ENCODE assay signal across 11 cellular contexts in genomic region chr6:137824502-137824879, GRCh38. TPM values are rescaled to one million over a fixed set of nuclear protein-coding genes. Genes with fewer than 3 reads are reported as not detected.
DNase-seq lines count a peak whose midpoint lies in the region; ATAC-seq, FAIRE-seq and TF ChIP-seq lines count a peak whose summit lies in the region.
"Had no signal": no experiment of that assay in that cellular context is flagged by ENCODE, and none has a peak within 500 bp of the region (broad histone marks: within the 10 kb centered on the region; RNA-seq: fewer than 3 reads in every experiment).

No MANE protein-coding gene starts in this region.

- no peak for TF ChIP-seq CTCF in endodermal cell (conservative IDR thresholded peaks at IDR 0.05)
- no peak for TF ChIP-seq CTCF in pancreas (IDR thresholded peaks at IDR 0.05)

- H4K91ac ChIP-seq in neuronal stem cell (ENCODE audit: low read depth, low read length, poor library complexity) = no peak overlapping the region

- no peaks in the 10 kb centered on the region for H3K9me3 ChIP-seq in CD4-positive, alpha-beta memory T cell (ENCODE audit: control insufficient read depth in 1 of 2, low read length in 2 of 2)
- H3K9me3 ChIP-seq in SJCRH30 (replicated peaks) (no peaks in the 10 kb centered on the region), endodermal cell (ENCODE audit: control insufficient read depth, low read length) (no peaks in the 10 kb centered on the region), neuronal stem cell (replicated peaks in 1 of 2; ENCODE audit: control insufficient read depth in 2 of 2, insufficient read depth in 1 of 2, low read depth in 1 of 2, low read length in 2 of 2) (no peaks in the 10 kb centered on the region), pancreas (no peaks in the 10 kb centered on the region)
- H3K9me3 ChIP-seq: ascending aorta had no signal

- H3K9ac ChIP-seq in endodermal cell (ENCODE audit: extremely low read depth, low read length, poor library complexity, severe bottlenecking) = no peak overlapping the region
- no peak overlapping the region for H3K9ac ChIP-seq in neuronal stem cell (ENCODE audit: low read depth, low read length, poor library complexity)

- H3K4me1 ChIP-seq in CD4-positive, alpha-beta memory T cell (ENCODE audit: insufficient read depth, low read length) = peaks cover 75% of the 10 kb centered on the region
- H3K4me1 ChIP-seq in SJCRH30 = peaks cover 23% of the 10 kb centered on the region
- no peaks in the 10 kb centered on the region for H3K4me1 ChIP-seq in endodermal cell (ENCODE audit: control insufficient read depth, insufficient read depth, low read length)
- H3K4me1 ChIP-seq in neuronal stem cell (ENCODE audit: control insufficient read depth in 2 of 2, insufficient read depth in 1 of 2, low read depth in 1 of 2, low read length in 2 of 2) = peaks cover 1 to 10% of the 10 kb centered on the region in 2 donors
- no peaks in the 10 kb centered on the region for H3K4me1 ChIP-seq in pancreas
- H3K4me1 ChIP-seq: ascending aorta had no signal

- POLR2A ChIA-PET in CD4-positive, alpha-beta memory T cell (lab: Charles Lee; ENCODE audit: partially characterized antibody) = interaction anchor here (0.7 to 3.2 kb wide), 18 partner anchors 8 to 151 kb away, joined by 3 to 55 read pairs (median 6); partner anchors contain the start of gene TNFAIP3

- peak overlapping the region; percentile 79 for H2AFZ ChIP-seq in neuronal stem cell (ENCODE audit: low read length)

- intact Hi-C loops in CD4-positive, alpha-beta memory T cell (cut with micrococcal nuclease) = loop anchor here (1.0 kb wide), 5 partner anchors 13 to 116 kb away; partner anchors contain the start of gene TNFAIP3
- intact Hi-C loops in pancreas (cut with DNase I) = no loop called here

- H3K18ac ChIP-seq in neuronal stem cell (ENCODE audit: low read length) = no peak overlapping the region

- no peak for DNase-seq in CD4-positive, alpha-beta memory T cell
- no peak for DNase-seq in SJCRH30
- DNase-seq in endodermal cell = no peak
- DNase-seq in neuronal stem cell (ENCODE audit: low spot score) = no peak
- DNase-seq in pancreas = no peak
- DNase-seq in stimulated activated naive CD4-positive, alpha-beta T cell treated with Interleukin-2 at 50 U/mL for 16 hours (lab: John Stamatoyannopoulos, UW) = no peak
- no peak for DNase-seq in NCI-H345 treated with DMSO at 0.1 percent for 48 hours (lab: John Stamatoyannopoulos, UW; ENCODE audit: unreplicated experiment)
- DNase-seq: Karpas-422 had no signal

- peaks cover 42 to 77% (median 59%) of the 10 kb centered on the region in 4 donors for H3K4me1 Mint-ChIP-seq in CD4-positive, alpha-beta memory T cell
- peaks cover 12% of the 10 kb centered on the region for H3K4me1 Mint-ChIP-seq in endodermal cell

- no peaks in the 10 kb centered on the region for H3K27me3 ChIP-seq in CD4-positive, alpha-beta memory T cell (ENCODE audit: insufficient read depth, low read length)
- H3K27me3 ChIP-seq in SJCRH30 = no peaks in the 10 kb centered on the region
- H3K27me3 ChIP-seq in endodermal cell (ENCODE audit: control insufficient read depth, insufficient read depth, low read length, poor library complexity, severe bottlenecking) = no peaks in the 10 kb centered on the region
- H3K27me3 ChIP-seq in neuronal stem cell (ENCODE audit: control insufficient read depth in 3 of 3, insufficient read depth in 3 of 3, low read depth in 1 of 3, low read length in 3 of 3) = no peaks in the 10 kb centered on the region
- H3K27me3 ChIP-seq in pancreas = no peaks in the 10 kb centered on the region
- H3K27me3 ChIP-seq: ascending aorta had no signal

- no peak overlapping the region for H2BK5ac ChIP-seq in neuronal stem cell (ENCODE audit: low read length)

- no peak overlapping the region for H3K4ac ChIP-seq in neuronal stem cell (ENCODE audit: low read length)

- H2BK12ac ChIP-seq in neuronal stem cell (ENCODE audit: low read length) = no peak overlapping the region

- ATAC-seq in pancreas (no peak), GM18907 (IDR thresholded peaks at IDR 0.05; ENCODE audit: unreplicated experiment) (no peak)

- H2AK5ac ChIP-seq in neuronal stem cell (ENCODE audit: low read depth, low read length) = no peak overlapping the region

- no peak overlapping the region for H3K14ac ChIP-seq in neuronal stem cell (ENCODE audit: low read length)

- H2BK120ac ChIP-seq in neuronal stem cell (ENCODE audit: low read depth, low read length) = no peak overlapping the region

- H4K8ac ChIP-seq in neuronal stem cell (ENCODE audit: low read depth, low read length) = no peak overlapping the region

- FAIRE-seq in pancreas (lab: Jason Lieb, UNC) = no peak
- FAIRE-seq: urothelium cell line had no signal

- H3K36me3 ChIP-seq in CD4-positive, alpha-beta memory T cell (ENCODE audit: insufficient read depth, low read length) = no peaks in the 10 kb centered on the region
- no peaks in the 10 kb centered on the region for H3K36me3 ChIP-seq in SJCRH30
- H3K36me3 ChIP-seq in endodermal cell (ENCODE audit: control insufficient read depth, insufficient read depth, low read length) = no peaks in the 10 kb centered on the region
- H3K36me3 ChIP-seq in neuronal stem cell (replicated peaks in 1 of 2; ENCODE audit: control insufficient read depth in 2 of 2, insufficient read depth in 2 of 2, low read length in 2 of 2) = no peaks in the 10 kb centered on the region
- H3K36me3 ChIP-seq in pancreas = no peaks in the 10 kb centered on the region
- H3K36me3 ChIP-seq: ascending aorta had no signal

- H3K9me3 Mint-ChIP-seq in CD4-positive, alpha-beta memory T cell = peaks cover 0 to 2% (median 0%) of the 10 kb centered on the region in 8 donors
- H3K9me3 Mint-ChIP-seq in endodermal cell = no peaks in the 10 kb centered on the region

- peak overlapping the region; percentile 95 for H3K27ac ChIP-seq in CD4-positive, alpha-beta memory T cell (ENCODE audit: low read depth, low read length)
- peak overlapping the region; percentile 31; the same call in 1 of the 2 replicates for H3K27ac ChIP-seq in SJCRH30
- peak overlapping the region; percentile 70 for H3K27ac ChIP-seq in endodermal cell (ENCODE audit: low read depth, low read length)
- no peak overlapping the region for H3K27ac ChIP-seq in neuronal stem cell (replicated peaks; ENCODE audit: low read length)
- H3K27ac ChIP-seq in pancreas = no peak overlapping the region
- H3K27ac ChIP-seq: ascending aorta had no signal

- no peak overlapping the region for H3K23ac ChIP-seq in neuronal stem cell (ENCODE audit: low read depth, low read length, poor library complexity)

- H3K4me2 ChIP-seq in neuronal stem cell (ENCODE audit: insufficient read depth, low read length, poor library complexity, severe bottlenecking) = no peak overlapping the region

- no peaks in the 10 kb centered on the region for H3K27me3 Mint-ChIP-seq in CD4-positive, alpha-beta memory T cell
- no peaks in the 10 kb centered on the region for H3K27me3 Mint-ChIP-seq in endodermal cell (ENCODE audit: insufficient read depth)

- peaks cover 0 to 6% of the 10 kb centered on the region in 2 donors for H3K36me3 Mint-ChIP-seq in CD4-positive, alpha-beta memory T cell
- no peaks in the 10 kb centered on the region for H3K36me3 Mint-ChIP-seq in endodermal cell (ENCODE audit: low read depth)

- CTCF ChIA-PET in CD4-positive, alpha-beta memory T cell (lab: Charles Lee; ENCODE audit: partially characterized antibody) = interaction anchor here (0.6 to 4.5 kb wide), 6 partner anchors 13 to 176 kb away, joined by 3 to 48 read pairs (median 4); partner anchors contain the start of gene TNFAIP3

- H3K4me3 Mint-ChIP-seq in CD4-positive, alpha-beta memory T cell = peak overlapping the region; percentile 52 to 87 (median 77)
- H3K4me3 Mint-ChIP-seq in endodermal cell = no peak overlapping the region

- H3K79me1 ChIP-seq in neuronal stem cell (ENCODE audit: low read depth, low read length) = no peaks in the 10 kb centered on the region

- WGBS in endodermal cell (ENCODE audit: insufficient coverage in 1 of 2, insufficient read length in 1 of 2), 2 experiments = 82 to 86% methylated on average over 1 to 2 of the region's 2 CpGs
- WGBS in neuronal stem cell (ENCODE audit: extremely low coverage in 2 of 2, insufficient read length in 2 of 2, insufficient replicate concordance in 1 of 2), 2 donors = no CpG with 5 or more reads among the region's 2 CpGs
- 32 to 34% methylated on average over 2 of the region's 2 CpGs for WGBS in pancreas, 2 donors

- no peak overlapping the region for H3K4me3 ChIP-seq in CD4-positive, alpha-beta memory T cell (ENCODE audit: low read length in 2 of 2)
- H3K4me3 ChIP-seq in SJCRH30 (peak overlapping the region; percentile 44), endodermal cell (ENCODE audit: low read length) (no peak overlapping the region), neuronal stem cell (ENCODE audit: low read length in 2 of 2) (peak overlapping the region in 1 of 2 donors; percentile 11), pancreas (no peak overlapping the region)
- H3K4me3 ChIP-seq: ascending aorta had no signal

- no peak overlapping the region for H2BK15ac ChIP-seq in neuronal stem cell (ENCODE audit: low read length)

- H3K27ac Mint-ChIP-seq in CD4-positive, alpha-beta memory T cell = peak overlapping the region; percentile 93 to 100 (median 100)
- H3K27ac Mint-ChIP-seq in endodermal cell = no peak overlapping the region

RNA-seq across cellular contexts. Expression of gene TNFAIP3, which starts 42.6 kb away (rescaled TPM):
- total RNA-seq in CD4-positive, alpha-beta memory T cell = 100 to 1,000 TPM; 145 to 165 TPM
- 100 to 1,000 TPM; 112 to 318 TPM for polyA plus RNA-seq in CD4-positive, alpha-beta memory T cell
- total RNA-seq in SJCRH30 (2014; rRNA removed; shearing (Covaris generic)) = 39.7 and 39.9 TPM in 2 replicates
- total RNA-seq in endodermal cell (10 to 100 TPM in 1 of 2 donors, 1 to 10 TPM in 1; 4.4 to 12.3 TPM), pancreas (10 to 100 TPM in 5 of 6 donors, 1 to 10 TPM in 1; 9.3 to 59.2 (median 13.5) TPM)
- polyA plus RNA-seq in endodermal cell (2013, experiment 1 of 2) = 3.6 TPM
- polyA plus RNA-seq in endodermal cell (2013, experiment 2 of 2) = 4.2 TPM
- polyA plus RNA-seq in neuronal stem cell (2013, experiment 1 of 2) = 4.0 TPM
- polyA plus RNA-seq in neuronal stem cell (2013, experiment 2 of 2) = 4.6 TPM
- polyA plus RNA-seq in pancreas = 10 to 100 TPM; 13.9 to 14.5 TPM

Comparison
In these comparisons a context has a peak if more than half of its experiments do, and no peak if none do; other contexts are left out.
1. H3K27ac ChIP-seq: peak in CD4-positive, alpha-beta memory T cell (single experiment), SJCRH30 (single experiment) and endodermal cell (single experiment); none in neuronal stem cell (single experiment) and pancreas (0 of 4).